Comparison of ENCODE assay signal across 8 cellular contexts in the genomic region with DNA sequence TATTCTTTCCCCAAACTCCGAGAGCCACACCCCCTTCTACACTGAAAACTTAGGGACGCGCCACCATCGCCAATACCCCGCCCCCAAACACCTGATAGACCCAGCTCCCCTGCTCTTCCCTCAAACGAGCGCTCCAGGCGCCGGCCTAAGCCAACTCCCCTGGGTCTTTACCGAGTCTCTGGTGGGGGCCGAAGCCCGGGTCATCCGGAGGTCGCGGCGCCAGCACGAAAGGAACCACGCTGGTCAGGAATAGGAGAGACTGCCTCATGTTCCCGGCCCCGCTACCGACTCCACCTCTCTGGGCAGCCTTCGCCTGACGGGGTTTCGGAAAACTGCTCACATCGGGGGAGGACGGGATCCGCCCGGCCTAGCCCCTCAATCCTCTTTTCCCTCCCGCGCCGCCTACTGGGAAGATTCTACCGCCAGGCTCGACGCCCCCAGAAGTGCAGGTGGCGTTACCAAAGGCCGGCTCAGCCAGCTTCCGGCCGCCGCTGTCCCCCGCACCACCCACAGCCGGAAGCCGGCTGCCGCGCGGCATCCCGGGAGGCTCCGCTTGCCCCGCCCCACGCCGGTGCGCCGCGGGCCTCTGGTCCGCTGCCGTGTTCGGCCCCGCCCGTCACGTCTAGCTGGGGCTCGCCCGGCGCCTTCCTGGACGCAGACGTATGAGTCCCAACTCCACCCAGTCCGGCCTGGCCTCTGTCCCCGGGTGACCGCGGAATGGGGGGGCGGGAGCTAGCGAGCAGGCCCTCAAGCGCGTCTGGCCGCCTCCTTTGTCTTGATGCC. TPM values are rescaled to one million over a fixed set of nuclear protein-coding genes. Genes with fewer than 3 reads are reported as not detected.
DNase-seq lines count a peak whose midpoint lies in the region; ATAC-seq, FAIRE-seq and TF ChIP-seq lines count a peak whose summit lies in the region.

Gene ADAM17, minus strand, starts transcription at position 493 of the 783 bp plus-strand sequence. Its CDS starts 225 bp downstream, at position 268.

- no peaks in the 10 kb centered on the region for H3K4me1 ChIP-seq in prostate gland (replicated peaks)
- H3K4me1 ChIP-seq in urinary bladder (ENCODE audit: insufficient read depth), result no peaks in the 10 kb centered on the region

- peak within 1 kb of the TSS; percentile 97 to 98 for H3K27ac ChIP-seq in prostate gland
- H3K27ac ChIP-seq in urinary bladder (ENCODE audit: low read depth), result peak within 1 kb of the TSS; percentile 90

- H3K9me3 ChIP-seq in prostate gland, result no peaks in the 10 kb centered on the region

- peak; percentile 96 for FAIRE-seq in GM12892 (lab: Jason Lieb, UNC)

- WGBS in prostate gland, result under 1% methylated on average over 65 of the region's 73 CpGs
- under 1% methylated on average over 73 of the region's 73 CpGs for WGBS in urinary bladder

- peak; percentile 84 for ATAC-seq in HG02840 (IDR thresholded peaks at IDR 0.05; ENCODE audit: low FRiP score, unreplicated experiment)
- ATAC-seq in left cardiac atrium, result peak; percentile 97 to 98

- peak; percentile 88 for DNase-seq in GM12892 (ENCODE audit: insufficient read length)
- peak; percentile 89 for DNase-seq in NCI-H1436 (lab: John Stamatoyannopoulos, UW)
- peak; percentile 70 to 91 (median 75) for DNase-seq in T-helper 1 cell
- DNase-seq in amniotic epithelial cell (ENCODE audit: low read depth), result peak; percentile 94
- DNase-seq in left cardiac atrium, result peak; percentile 98
- DNase-seq in prostate gland (ENCODE audit: low spot score), result peak; percentile 96

- peak; percentile 89 for TF ChIP-seq POLR2A in GM12892 (IDR thresholded peaks at IDR 0.05; ENCODE audit: low read depth, low read length)
- peak; percentile 91 for TF ChIP-seq POLR2A in prostate gland (IDR thresholded peaks at IDR 0.05)

- H3K36me3 ChIP-seq in prostate gland (no peaks in the 10 kb centered on the region), urinary bladder (ENCODE audit: insufficient read depth) (no peaks in the 10 kb centered on the region)

- H3K27me3 ChIP-seq in prostate gland (replicated peaks; ENCODE audit: insufficient read depth), result no peaks in the 10 kb centered on the region

- TF ChIP-seq CTCF in prostate gland (IDR thresholded peaks at IDR 0.05), result peak; percentile 48 to 89 (median 66)

- intact Hi-C loops in left cardiac atrium (cut with DNase I) (loop anchor here in 1 of 2 donors (5.0 to 10.0 kb wide), 2 partner anchors 72 to 139 kb away; no protein-coding TSS in a partner anchor), prostate gland (cut with DNase I) (loop anchor here (5.0 kb wide), 2 partner anchors 77 to 83 kb away; partner anchors contain the start of genes IAH1 and YWHAQ)

- peak within 1 kb of the TSS; percentile 88 to 92 for H3K4me3 ChIP-seq in prostate gland
- H3K4me3 ChIP-seq in urinary bladder (ENCODE audit: low read depth, low read length), result peak within 1 kb of the TSS; percentile 73

RNA-seq across cellular contexts. Expression of gene ADAM17, which starts in this region (rescaled TPM):
- 10.7 TPM for polyA plus RNA-seq in GM12892 (2012; ENCODE audit: missing spikeins)
- total RNA-seq in left cardiac atrium, result 10 to 100 TPM; 14.1 to 22.6 TPM
- total RNA-seq in prostate gland, result 10 to 100 TPM; 15.8 to 40.0 TPM
- total RNA-seq in urinary bladder, result 40.0 TPM
- polyA plus RNA-seq in urinary bladder, result 10.4 TPM

Comparison
In these comparisons a context has a peak if more than half of its experiments do, and no peak if none do; other contexts are left out.
1. Peak in every context shown above with its lines: DNase-seq, ATAC-seq, H3K4me3 ChIP-seq and H3K27ac ChIP-seq.